Comparison of ENCODE assay signal across 11 cellular contexts in the genomic region with DNA sequence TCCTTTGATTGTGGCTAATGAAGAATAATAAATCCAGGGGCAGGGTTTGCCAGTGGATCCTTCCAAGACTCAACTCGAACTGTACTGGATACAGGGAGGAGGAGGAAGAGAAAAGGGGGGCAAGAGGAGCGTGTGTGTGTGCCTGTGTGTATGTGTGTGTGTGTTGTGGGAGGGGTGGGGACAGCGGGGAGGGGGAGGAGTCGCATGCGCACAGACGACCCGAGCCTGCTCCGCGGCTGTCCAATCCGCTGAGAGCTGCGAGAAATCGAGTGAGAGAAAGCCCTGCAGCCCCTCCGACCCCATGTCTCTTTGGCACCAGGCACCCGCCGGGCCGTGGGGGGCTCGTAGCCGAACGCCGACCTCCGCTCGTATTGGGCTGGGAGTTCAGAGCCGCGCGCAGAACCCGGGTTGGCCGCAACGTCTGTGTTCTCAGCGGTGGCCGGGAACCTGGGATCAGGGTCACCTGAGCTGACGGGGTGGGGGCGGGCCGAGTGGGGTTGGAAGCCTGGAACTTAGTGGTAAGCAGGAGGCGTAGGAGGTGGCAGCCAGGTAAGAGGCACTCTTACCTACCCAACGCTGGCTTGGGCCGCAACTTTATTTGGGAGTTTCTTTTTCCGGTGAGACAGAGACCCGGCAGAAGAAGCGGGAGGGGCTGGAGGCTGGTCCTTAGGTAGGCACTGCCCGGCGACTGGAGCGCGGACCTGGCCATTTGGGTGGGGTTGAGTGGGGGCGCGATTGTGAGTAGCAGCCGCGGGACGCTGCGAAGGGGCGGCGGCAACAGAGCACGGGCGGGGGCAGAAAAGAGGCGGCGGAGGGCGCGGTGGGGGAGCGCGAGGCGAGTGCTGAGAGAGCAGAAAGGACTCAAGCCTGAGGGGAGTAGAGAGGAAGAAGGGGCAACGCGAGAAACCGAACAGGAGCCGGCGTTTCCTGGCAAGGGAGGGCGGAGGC. TPM values are rescaled to one million over a fixed set of nuclear protein-coding genes. Genes with fewer than 3 reads are reported as not detected.
DNase-seq lines count a peak whose midpoint lies in the region; ATAC-seq and TF ChIP-seq lines count a peak whose summit lies in the region.
"Had no signal": no experiment of that assay in that cellular context is flagged by ENCODE, and none has a peak within 500 bp of the region (broad histone marks: within the 10 kb centered on the region; RNA-seq: fewer than 3 reads in every experiment).

No MANE protein-coding gene starts in this region.

- peaks cover 54 to 60% of the 10 kb centered on the region in 2 donors for H3K27me3 Mint-ChIP-seq in CD4-positive, alpha-beta memory T cell
- peaks cover 100% of the 10 kb centered on the region for H3K27me3 Mint-ChIP-seq in nephron progenitor cell (ENCODE audit: low read depth, poor library complexity)

- H3K4me3 Mint-ChIP-seq in CD4-positive, alpha-beta memory T cell: peak overlapping the region in 6 of 8 donors; percentile 46 to 76 (median 55)
- H3K4me3 Mint-ChIP-seq in nephron progenitor cell: peak overlapping the region; percentile 81

- peaks cover 28% of the 10 kb centered on the region for H3K27me3 ChIP-seq in CD4-positive, alpha-beta memory T cell (ENCODE audit: insufficient read depth, low read length)
- peaks cover 100% of the 10 kb centered on the region for H3K27me3 ChIP-seq in H7 (ENCODE audit: control insufficient read depth, insufficient read depth, low read length)
- H3K27me3 ChIP-seq in brain microvascular endothelial cell (replicated peaks): peaks cover 81% of the 10 kb centered on the region

- POLR2A ChIA-PET in CD4-positive, alpha-beta memory T cell (lab: Charles Lee; ENCODE audit: partially characterized antibody): no interaction called here

- DNase-seq in CD4-positive, alpha-beta memory T cell: no peak
- DNase-seq in H7: peak; percentile 75
- DNase-seq in brain microvascular endothelial cell: no peak
- peak; percentile 38 for DNase-seq in nephron progenitor cell
- no peak for DNase-seq in activated effector memory CD4-positive, alpha-beta T cell treated with anti-CD3 and anti-CD28 coated beads, Interleukin-2, amount 50 U/mL, for 16 hours

- CTCF ChIA-PET in CD4-positive, alpha-beta memory T cell (lab: Charles Lee; ENCODE audit: partially characterized antibody): no interaction called here

- no peaks in the 10 kb centered on the region for H3K9me3 ChIP-seq in CD4-positive, alpha-beta memory T cell (ENCODE audit: control insufficient read depth in 1 of 2, low read length in 2 of 2)

- no peak for TF ChIP-seq CTCF in brain microvascular endothelial cell (IDR thresholded peaks at IDR 0.05; ENCODE audit: low read depth, low read length, missing control alignments)
- no peak for TF ChIP-seq CTCF in nephron progenitor cell (IDR thresholded peaks at IDR 0.05)

- no peak overlapping the region for H3K4me3 ChIP-seq in CD4-positive, alpha-beta memory T cell (ENCODE audit: low read length in 2 of 2)
- H3K4me3 ChIP-seq in H7 (ENCODE audit: insufficient read depth, low read depth, low read length): peak overlapping the region; percentile 29
- peak overlapping the region; percentile 20 for H3K4me3 ChIP-seq in brain microvascular endothelial cell (ENCODE audit: low read depth, low read length)

- no peak overlapping the region for H3K27ac Mint-ChIP-seq in CD4-positive, alpha-beta memory T cell
- H3K27ac Mint-ChIP-seq in nephron progenitor cell: no peak overlapping the region

- H3K36me3 ChIP-seq in CD4-positive, alpha-beta memory T cell (ENCODE audit: insufficient read depth, low read length): no peaks in the 10 kb centered on the region
- H3K36me3 ChIP-seq in H7 (replicated peaks; ENCODE audit: control insufficient read depth, insufficient read depth, low read length) (no peaks in the 10 kb centered on the region), brain microvascular endothelial cell (replicated peaks) (no peaks in the 10 kb centered on the region)
- H3K36me3 ChIP-seq: gastroesophageal sphincter had no signal

- peaks cover 0 to 21% (median 9%) of the 10 kb centered on the region in 8 donors for H3K9me3 Mint-ChIP-seq in CD4-positive, alpha-beta memory T cell
- peaks cover 9% of the 10 kb centered on the region for H3K9me3 Mint-ChIP-seq in nephron progenitor cell

- in situ Hi-C loops in brain microvascular endothelial cell (cut with HindIII; ENCODE audit: low pct_ligation_motif_present, low sequenced_read_pairs): no loop called here

- H3K27ac ChIP-seq in CD4-positive, alpha-beta memory T cell (ENCODE audit: low read depth, low read length): no peak overlapping the region
- no peak overlapping the region for H3K27ac ChIP-seq in brain microvascular endothelial cell
- H3K27ac ChIP-seq: gastroesophageal sphincter had no signal

- no peak for ATAC-seq in GM18867 (IDR thresholded peaks at IDR 0.05; ENCODE audit: unreplicated experiment)
- no peak for ATAC-seq in GM18858 (IDR thresholded peaks at IDR 0.05; ENCODE audit: unreplicated experiment)
- ATAC-seq in activated CD4-positive, CD25-positive, alpha-beta regulatory T cell treated with anti-CD3 and anti-CD28 coated beads, Interleukin-2, amount 50 U/mL, for 24 hours: no peak
- ATAC-seq: gastroesophageal sphincter had no signal

- peaks cover 0 to 4% of the 10 kb centered on the region in 2 donors for H3K36me3 Mint-ChIP-seq in CD4-positive, alpha-beta memory T cell
- no peaks in the 10 kb centered on the region for H3K36me3 Mint-ChIP-seq in nephron progenitor cell (ENCODE audit: low read depth)

- no peaks in the 10 kb centered on the region for H3K4me1 ChIP-seq in CD4-positive, alpha-beta memory T cell (ENCODE audit: insufficient read depth, low read length)

- peaks cover 7 to 33% (median 11%) of the 10 kb centered on the region in 4 donors for H3K4me1 Mint-ChIP-seq in CD4-positive, alpha-beta memory T cell
- peaks cover 31% of the 10 kb centered on the region for H3K4me1 Mint-ChIP-seq in nephron progenitor cell

- intact Hi-C loops in CD4-positive, alpha-beta memory T cell (cut with micrococcal nuclease): no loop called here

RNA-seq across cellular contexts. Expression of a gene that starts 0.6 kb away (rescaled TPM):
- total RNA-seq in CD4-positive, alpha-beta memory T cell: not detected
- polyA plus RNA-seq in CD4-positive, alpha-beta memory T cell: not detected
- not detected in 2 replicates for total RNA-seq in H7 (2014; rRNA removed; shearing (Covaris generic))
- total RNA-seq: gastroesophageal sphincter; pulmonary artery endothelial cell; T-helper 2 cell treated with Interferon-gamma antibody and Interleukin-4, amounts not matched to agents 100 ng/mL and 5 ng/mL, for 36 hours had no signal

Comparison
In these comparisons a context has a peak if more than half of its experiments do, and no peak if none do; other contexts are left out.
1. DNase-seq: peak in H7 (single experiment) and nephron progenitor cell (single experiment); none in CD4-positive, alpha-beta memory T cell (0 of 5), brain microvascular endothelial cell (single experiment) and activated effector memory CD4-positive, alpha-beta T cell treated with anti-CD3 and anti-CD28 coated beads, Interleukin-2, amount 50 U/mL, for 16 hours (single experiment).
2. H3K4me3 ChIP-seq: peak in H7 (single experiment) and brain microvascular endothelial cell (single experiment); none in CD4-positive, alpha-beta memory T cell (0 of 2).